1 cellular context compared by ENCODE assay signal in the genomic region with DNA sequence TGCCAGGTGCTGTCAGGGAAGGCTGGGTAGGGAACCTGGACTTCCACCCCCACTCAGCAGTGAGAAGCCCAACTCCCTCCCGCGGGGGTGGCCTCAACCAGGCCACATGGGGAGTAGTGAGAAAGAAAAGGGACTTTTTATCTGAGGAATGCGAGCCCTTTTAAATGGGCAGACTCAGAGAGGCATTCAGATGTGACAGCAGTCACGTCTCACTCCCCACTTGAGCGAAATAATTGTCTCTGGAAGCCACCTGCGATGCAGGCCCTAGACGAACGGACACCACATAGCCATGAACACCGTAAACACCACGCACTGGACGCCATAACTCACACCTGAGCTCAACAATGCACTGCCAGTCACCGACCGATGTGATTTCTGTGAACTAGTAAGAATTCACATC.
TF ChIP-seq lines count a peak whose summit lies in the region.

No MANE protein-coding gene starts in this region.

TF ChIP-seq in GM12878, 131 proteins besides CTCF, POLR2A, EP300 and RAD21 (continued from another document and continues in another):
- 0 out of 2 replicates have a peak, but pooled peaks have one; percentile 62 for TF ChIP-seq ZNF592 (IDR thresholded peaks at IDR 0.05)
- TF ChIP-seq ZBTB4 (CRISPR knock-in tag; IDR thresholded peaks at IDR 0.05) = no peak
- no peak for TF ChIP-seq ATF3 (IDR thresholded peaks at IDR 0.05; ENCODE audit: borderline replicate concordance, extremely low read depth, low read depth, low read length)
- TF ChIP-seq CREB1 (IDR thresholded peaks at IDR 0.05; ENCODE audit: low read depth) = no peak
- TF ChIP-seq, protein P1, sequence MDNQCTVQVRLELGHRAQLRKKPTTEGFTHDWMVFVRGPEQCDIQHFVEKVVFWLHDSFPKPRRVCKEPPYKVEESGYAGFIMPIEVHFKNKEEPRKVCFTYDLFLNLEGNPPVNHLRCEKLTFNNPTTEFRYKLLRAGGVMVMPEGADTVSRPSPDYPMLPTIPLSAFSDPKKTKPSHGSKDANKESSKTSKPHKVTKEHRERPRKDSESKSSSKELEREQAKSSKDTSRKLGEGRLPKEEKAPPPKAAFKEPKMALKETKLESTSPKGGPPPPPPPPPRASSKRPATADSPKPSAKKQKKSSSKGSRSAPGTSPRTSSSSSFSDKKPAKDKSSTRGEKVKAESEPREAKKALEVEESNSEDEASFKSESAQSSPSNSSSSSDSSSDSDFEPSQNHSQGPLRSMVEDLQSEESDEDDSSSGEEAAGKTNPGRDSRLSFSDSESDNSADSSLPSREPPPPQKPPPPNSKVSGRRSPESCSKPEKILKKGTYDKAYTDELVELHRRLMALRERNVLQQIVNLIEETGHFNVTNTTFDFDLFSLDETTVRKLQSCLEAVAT (IDR thresholded peaks at IDR 0.05) = peak; percentile 99
- TF ChIP-seq ESRRA (IDR thresholded peaks at IDR 0.05; ENCODE audit: low read length) = no peak
- no peak for TF ChIP-seq ZNF622 (IDR thresholded peaks at IDR 0.05)
- no peak for TF ChIP-seq NR2C2 (IDR thresholded peaks at IDR 0.05; ENCODE audit: borderline replicate concordance, control insufficient read depth, insufficient read length, low read depth)
- TF ChIP-seq IKZF1 (conservative IDR thresholded peaks at IDR 0.05) = peak; percentile 81
- peak; percentile 58 for TF ChIP-seq PKNOX1 (IDR thresholded peaks at IDR 0.05)
- TF ChIP-seq CHD2 (IDR thresholded peaks at IDR 0.05; ENCODE audit: borderline replicate concordance, low read depth, low read length) = peak; percentile 45; the same call in 1 of the 2 replicates
- TF ChIP-seq IKZF2 (IDR thresholded peaks at IDR 0.05) = peak; percentile 85 to 86; a peak in 3 of 4 replicates
- TF ChIP-seq PBX3 (IDR thresholded peaks at IDR 0.05; ENCODE audit: insufficient replicate concordance, low read depth, low read length) = no peak
- no peak for TF ChIP-seq EGR1 (IDR thresholded peaks at IDR 0.05; ENCODE audit: borderline replicate concordance in 1 of 2, low read depth in 2 of 2, low read length in 2 of 2)
- no peak for TF ChIP-seq YBX1 (IDR thresholded peaks at IDR 0.05)
- peak; percentile 42 for TF ChIP-seq MEF2B (IDR thresholded peaks at IDR 0.05; ENCODE audit: partially characterized antibody, poor library complexity, severe bottlenecking)
- TF ChIP-seq NFIC (IDR thresholded peaks at IDR 0.05; ENCODE audit: low read depth, low read length) = no peak
- TF ChIP-seq GABPA (IDR thresholded peaks at IDR 0.05; ENCODE audit: low read depth) = no peak
- no peak for TF ChIP-seq MEF2A (IDR thresholded peaks at IDR 0.05; ENCODE audit: insufficient read depth, low read depth, low read length)
- no peak for TF ChIP-seq TCF7 (IDR thresholded peaks at IDR 0.05; ENCODE audit: borderline replicate concordance)
- no peak for TF ChIP-seq SKIL (IDR thresholded peaks at IDR 0.05; ENCODE audit: low read depth, poor library complexity, severe bottlenecking)
- TF ChIP-seq RAD51 (IDR thresholded peaks at IDR 0.05) = peak; percentile 49; the same call in 1 of the 2 replicates
- TF ChIP-seq, protein P2, sequence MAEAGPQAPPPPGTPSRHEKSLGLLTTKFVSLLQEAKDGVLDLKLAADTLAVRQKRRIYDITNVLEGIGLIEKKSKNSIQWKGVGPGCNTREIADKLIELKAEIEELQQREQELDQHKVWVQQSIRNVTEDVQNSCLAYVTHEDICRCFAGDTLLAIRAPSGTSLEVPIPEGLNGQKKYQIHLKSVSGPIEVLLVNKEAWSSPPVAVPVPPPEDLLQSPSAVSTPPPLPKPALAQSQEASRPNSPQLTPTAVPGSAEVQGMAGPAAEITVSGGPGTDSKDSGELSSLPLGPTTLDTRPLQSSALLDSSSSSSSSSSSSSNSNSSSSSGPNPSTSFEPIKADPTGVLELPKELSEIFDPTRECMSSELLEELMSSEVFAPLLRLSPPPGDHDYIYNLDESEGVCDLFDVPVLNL (IDR thresholded peaks at IDR 0.05; ENCODE audit: low read depth, low read length) = no peak
- no peak for TF ChIP-seq HDAC2 (IDR thresholded peaks at IDR 0.05)
- no peak for TF ChIP-seq TBL1XR1 (IDR thresholded peaks at IDR 0.05; ENCODE audit: low read depth, low read length)
- TF ChIP-seq PRDM15 (CRISPR knock-in tag; IDR thresholded peaks at IDR 0.05) = no peak
- TF ChIP-seq, protein P3, sequence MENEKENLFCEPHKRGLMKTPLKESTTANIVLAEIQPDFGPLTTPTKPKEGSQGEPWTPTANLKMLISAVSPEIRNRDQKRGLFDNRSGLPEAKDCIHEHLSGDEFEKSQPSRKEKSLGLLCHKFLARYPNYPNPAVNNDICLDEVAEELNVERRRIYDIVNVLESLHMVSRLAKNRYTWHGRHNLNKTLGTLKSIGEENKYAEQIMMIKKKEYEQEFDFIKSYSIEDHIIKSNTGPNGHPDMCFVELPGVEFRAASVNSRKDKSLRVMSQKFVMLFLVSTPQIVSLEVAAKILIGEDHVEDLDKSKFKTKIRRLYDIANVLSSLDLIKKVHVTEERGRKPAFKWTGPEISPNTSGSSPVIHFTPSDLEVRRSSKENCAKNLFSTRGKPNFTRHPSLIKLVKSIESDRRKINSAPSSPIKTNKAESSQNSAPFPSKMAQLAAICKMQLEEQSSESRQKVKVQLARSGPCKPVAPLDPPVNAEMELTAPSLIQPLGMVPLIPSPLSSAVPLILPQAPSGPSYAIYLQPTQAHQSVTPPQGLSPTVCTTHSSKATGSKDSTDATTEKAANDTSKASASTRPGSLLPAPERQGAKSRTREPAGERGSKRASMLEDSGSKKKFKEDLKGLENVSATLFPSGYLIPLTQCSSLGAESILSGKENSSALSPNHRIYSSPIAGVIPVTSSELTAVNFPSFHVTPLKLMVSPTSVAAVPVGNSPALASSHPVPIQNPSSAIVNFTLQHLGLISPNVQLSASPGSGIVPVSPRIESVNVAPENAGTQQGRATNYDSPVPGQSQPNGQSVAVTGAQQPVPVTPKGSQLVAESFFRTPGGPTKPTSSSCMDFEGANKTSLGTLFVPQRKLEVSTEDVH (IDR thresholded peaks at IDR 0.05; ENCODE audit: low read depth, partially characterized antibody) = no peak
